Comparison of ENCODE assay signal across 8 cellular contexts in the genomic region with DNA sequence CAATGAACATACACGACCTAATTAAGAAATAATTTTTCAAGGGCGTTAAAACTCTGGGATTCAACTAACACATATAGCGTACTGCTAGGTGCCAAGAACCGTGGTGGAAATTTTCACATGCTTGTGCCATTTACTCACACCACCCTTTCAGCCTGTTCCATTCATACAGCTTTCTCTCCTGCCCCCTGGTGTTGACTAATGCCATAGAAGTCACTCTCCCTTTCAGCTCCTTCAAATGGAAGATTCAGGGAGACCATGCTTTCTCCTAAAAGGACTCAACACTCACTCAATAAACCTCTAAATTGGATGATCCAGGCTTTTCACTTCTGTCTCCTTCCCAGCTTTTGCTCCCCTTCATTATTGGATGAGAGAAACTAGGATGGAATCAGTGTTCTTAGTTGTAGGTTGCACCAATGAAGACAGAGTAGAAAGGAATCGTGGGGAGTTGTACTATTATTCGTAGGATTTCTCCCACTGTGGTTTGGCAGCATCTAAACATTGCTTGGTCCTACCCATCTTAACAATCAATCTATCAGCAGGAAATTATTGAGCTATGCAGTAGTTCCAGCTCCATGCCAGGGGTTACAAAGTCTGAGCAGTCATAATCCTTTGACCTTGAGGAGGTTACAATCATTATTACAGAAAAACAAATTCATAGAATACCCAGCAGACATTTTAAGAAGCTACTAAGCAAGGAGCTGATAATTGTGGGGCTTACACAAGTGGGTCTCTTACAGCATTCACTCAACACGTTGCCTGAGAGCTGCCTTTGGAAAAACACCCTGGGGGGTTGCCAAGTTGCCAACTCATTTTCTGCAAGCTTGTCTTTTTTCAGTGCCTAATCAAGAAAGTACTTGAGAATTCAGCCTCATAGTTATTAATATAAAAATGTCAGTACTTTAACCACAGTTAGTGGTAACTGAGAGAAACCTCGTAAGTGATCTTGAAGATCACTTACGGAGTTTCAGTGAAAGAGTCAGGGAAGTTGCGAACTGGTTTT. TPM values are rescaled to one million over a fixed set of nuclear protein-coding genes. Genes with fewer than 3 reads are reported as not detected.
DNase-seq lines count a peak whose midpoint lies in the region; ATAC-seq, FAIRE-seq and TF ChIP-seq lines count a peak whose summit lies in the region.

No MANE protein-coding gene starts in this region.

- H3K9ac ChIP-seq in liver (ENCODE audit: low read depth in 1 of 2, low read length in 2 of 2), result peak overlapping the region in 1 of 2 donors; percentile 1

- peaks cover 35 to 52% of the 10 kb centered on the region in 2 donors for H3K27me3 Mint-ChIP-seq in stimulated activated naive B cell treated with anti-CD40 and anti-IgM and Interleukin-4, amounts not matched to agents 10 μg/mL and 1 μg/mL and 100 μg/mL, for 72 hours

- H3K4me1 ChIP-seq in liver (ENCODE audit: control insufficient read depth in 4 of 4, insufficient read depth in 4 of 4, low read length in 3 of 4), result peaks cover 0 to 33% (median 21%) of the 10 kb centered on the region in 4 donors

- no peaks in the 10 kb centered on the region for H3K9me3 ChIP-seq in liver (ENCODE audit: control insufficient read depth in 4 of 4, low read length in 3 of 4)

- H3K27ac Mint-ChIP-seq in stimulated activated naive B cell treated with anti-CD40 and anti-IgM and Interleukin-4, amounts not matched to agents 10 μg/mL and 1 μg/mL and 100 μg/mL, for 72 hours, result no peak overlapping the region

- 60% methylated on average over 10 of the region's 10 CpGs for WGBS in liver

- H3K4me3 ChIP-seq in coronary artery, result no peak overlapping the region
- no peak overlapping the region for H3K4me3 ChIP-seq in liver (ENCODE audit: low read depth in 1 of 3, low read length in 3 of 3)

- no peaks in the 10 kb centered on the region for H3K36me3 ChIP-seq in liver (ENCODE audit: control insufficient read depth in 4 of 4, insufficient read depth in 3 of 4, low read depth in 1 of 4, low read length in 3 of 4)

- no peaks in the 10 kb centered on the region for H3K27me3 ChIP-seq in liver (ENCODE audit: control insufficient read depth in 4 of 4, insufficient read depth in 4 of 4, low read length in 3 of 4)

- peak; percentile 69 to 74 for ATAC-seq in stimulated activated naive B cell treated with anti-CD40 and anti-IgM and Interleukin-4, amounts not matched to agents 10 μg/mL and 1 μg/mL and 100 μg/mL, for 72 hours (replicated peaks)
- ATAC-seq in GM21360 (IDR thresholded peaks at IDR 0.05; ENCODE audit: unreplicated experiment), result no peak

- H3K36me3 Mint-ChIP-seq in stimulated activated naive B cell treated with anti-CD40 and anti-IgM and Interleukin-4, amounts not matched to agents 10 μg/mL and 1 μg/mL and 100 μg/mL, for 72 hours, result no peaks in the 10 kb centered on the region

- FAIRE-seq in GM18507 (lab: Jason Lieb, UNC), result peak; percentile 44

- H3K4me1 Mint-ChIP-seq in stimulated activated naive B cell treated with anti-CD40 and anti-IgM and Interleukin-4, amounts not matched to agents 10 μg/mL and 1 μg/mL and 100 μg/mL, for 72 hours, result peaks cover 3 to 19% of the 10 kb centered on the region in 2 donors

- no peak overlapping the region for H3K27ac ChIP-seq in coronary artery
- peak overlapping the region; percentile 68 to 74 for H3K27ac ChIP-seq in liver (ENCODE audit: low read depth in 1 of 2, low read length in 2 of 2)

- TF ChIP-seq CTCF in coronary artery (IDR thresholded peaks at IDR 0.05) (peak; percentile 76), liver (IDR thresholded peaks at IDR 0.05; ENCODE audit: low read depth, low read length, missing input control) (peak; percentile 78)

- H3K4me3 Mint-ChIP-seq in stimulated activated naive B cell treated with anti-CD40 and anti-IgM and Interleukin-4, amounts not matched to agents 10 μg/mL and 1 μg/mL and 100 μg/mL, for 72 hours, result no peak overlapping the region

- TF ChIP-seq RAD21 in liver (IDR thresholded peaks at IDR 0.05), result peak; percentile 95 to 96

- DNase-seq in Ammon's horn (ENCODE audit: low spot score), result peak; percentile 89
- DNase-seq in GM18507 (ENCODE audit: extremely low spot score, insufficient read length, low read depth), result peak; percentile 7
- peak; percentile 55 for DNase-seq in NCI-H1436 treated with DMSO at 0.1 percent for 48 hours (lab: John Stamatoyannopoulos, UW)
- DNase-seq in T-helper 9 cell, result peak; percentile 23
- no peak for DNase-seq in coronary artery (ENCODE audit: low spot score)
- peak; percentile 12 for DNase-seq in stimulated activated naive B cell treated with anti-CD40 and anti-IgM and Interleukin-4, amounts not matched to agents 10 μg/mL and 1 μg/mL and 100 μg/mL, for 72 hours

- no peaks in the 10 kb centered on the region for H3K9me3 Mint-ChIP-seq in stimulated activated naive B cell treated with anti-CD40 and anti-IgM and Interleukin-4, amounts not matched to agents 10 μg/mL and 1 μg/mL and 100 μg/mL, for 72 hours

TF ChIP-seq in liver, 16 proteins besides CTCF, POLR2A, EP300 and RAD21:
- TF ChIP-seq HNF4A (conservative IDR thresholded peaks at IDR 0.05) (peak; percentile 36 to 45), ATF3 (IDR thresholded peaks at IDR 0.05) (peak; percentile 21), YY1 (IDR thresholded peaks at IDR 0.05) (no peak), EGR1 (IDR thresholded peaks at IDR 0.05; ENCODE audit: low read depth in 2 of 2) (no peak), FOXA1 (IDR thresholded peaks at IDR 0.05) (no peak), FOXA2 (IDR thresholded peaks at IDR 0.05) (no peak)
- TF ChIP-seq, protein P1, sequence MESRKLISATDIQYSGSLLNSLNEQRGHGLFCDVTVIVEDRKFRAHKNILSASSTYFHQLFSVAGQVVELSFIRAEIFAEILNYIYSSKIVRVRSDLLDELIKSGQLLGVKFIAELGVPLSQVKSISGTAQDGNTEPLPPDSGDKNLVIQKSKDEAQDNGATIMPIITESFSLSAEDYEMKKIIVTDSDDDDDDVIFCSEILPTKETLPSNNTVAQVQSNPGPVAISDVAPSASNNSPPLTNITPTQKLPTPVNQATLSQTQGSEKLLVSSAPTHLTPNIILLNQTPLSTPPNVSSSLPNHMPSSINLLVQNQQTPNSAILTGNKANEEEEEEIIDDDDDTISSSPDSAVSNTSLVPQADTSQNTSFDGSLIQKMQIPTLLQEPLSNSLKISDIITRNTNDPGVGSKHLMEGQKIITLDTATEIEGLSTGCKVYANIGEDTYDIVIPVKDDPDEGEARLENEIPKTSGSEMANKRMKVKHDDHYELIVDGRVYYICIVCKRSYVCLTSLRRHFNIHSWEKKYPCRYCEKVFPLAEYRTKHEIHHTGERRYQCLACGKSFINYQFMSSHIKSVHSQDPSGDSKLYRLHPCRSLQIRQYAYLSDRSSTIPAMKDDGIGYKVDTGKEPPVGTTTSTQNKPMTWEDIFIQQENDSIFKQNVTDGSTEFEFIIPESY (IDR thresholded peaks at IDR 0.05), result no peak
TF ChIP-seq in liver: peak in this region for 2.

RNA-seq across cellular contexts. Expression of gene PPP1R3C, which starts 2.8 kb away (rescaled TPM):
- 10 to 100 TPM; 25.5 to 34.6 TPM for total RNA-seq in liver
- 10 to 100 TPM; 27.5 to 76.1 TPM for polyA plus RNA-seq in liver

Comparison
In these comparisons a context has a peak if more than half of its experiments do, and no peak if none do; other contexts are left out.
1. H3K27ac ChIP-seq: peak in liver (2 of 2); none in coronary artery (0 of 2).